1 cellular context compared by ENCODE assay signal in the genomic region with DNA sequence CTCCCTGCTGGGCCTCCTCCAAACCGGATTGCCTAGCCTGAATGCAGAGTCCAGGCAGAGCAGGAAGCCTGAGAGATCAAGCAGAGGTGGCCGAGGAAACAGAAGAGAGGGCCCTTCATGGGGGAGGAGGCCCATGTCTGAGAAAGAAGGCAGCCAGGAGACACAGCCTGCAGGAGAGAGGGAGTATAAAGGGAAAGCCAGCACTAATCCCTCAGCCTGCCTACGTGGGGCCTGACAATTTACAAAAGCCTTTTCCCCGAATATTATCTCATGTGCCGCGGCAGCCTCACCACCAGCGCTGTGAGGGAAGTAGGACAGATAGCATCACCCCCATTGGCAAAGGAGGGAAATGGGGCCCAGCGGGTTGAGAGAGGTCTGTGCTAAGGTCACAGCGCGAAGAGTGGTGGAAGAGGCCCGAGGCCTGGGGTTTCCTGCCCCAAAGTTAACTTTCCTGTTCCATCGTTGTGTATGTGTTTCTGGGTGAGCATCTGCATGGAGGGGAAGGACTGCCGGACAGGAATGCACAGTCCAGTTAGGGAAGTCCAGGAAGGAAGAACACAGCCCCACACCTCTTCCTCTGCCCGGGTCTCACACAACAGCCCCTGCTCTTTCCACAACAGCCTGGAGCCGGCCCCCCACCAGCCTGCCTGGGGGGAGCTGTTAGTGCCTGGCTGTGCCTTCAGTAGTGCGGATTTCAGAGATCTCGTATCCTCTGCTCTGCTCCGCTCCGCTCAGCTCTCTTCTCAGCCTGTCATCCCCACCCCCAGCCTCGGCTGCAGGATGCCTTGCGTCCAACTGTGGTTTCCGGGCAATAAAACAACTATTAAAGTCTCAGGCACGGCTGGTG.
TF ChIP-seq lines count a peak whose summit lies in the region.

No MANE protein-coding gene starts in this region.

TF ChIP-seq in K562, 482 proteins besides CTCF, POLR2A, EP300 and RAD21 (continued from another document and continues in another):
- TF ChIP-seq ZBTB2 (IDR thresholded peaks at IDR 0.05) (peak; percentile 52; the same call in 1 of the 2 replicates), ATF1 (CRISPR knock-in tag; IDR thresholded peaks at IDR 0.05) (no peak), ATF1 (tag; IDR thresholded peaks at IDR 0.05) (peak; percentile 54), ESRRA (IDR thresholded peaks at IDR 0.05; ENCODE audit: borderline replicate concordance, low read depth) (peak; percentile 49; the same call in 1 of the 2 replicates), DMBX1 (CRISPR knock-in tag; IDR thresholded peaks at IDR 0.05; ENCODE audit: borderline replicate concordance) (peak; percentile 66; the same call in 1 of the 2 replicates), GABPA (tag; conservative IDR thresholded peaks at IDR 0.05; ENCODE audit: low read depth) (0 out of 2 replicates have a peak, but pooled peaks have one; percentile 14), LCOR (CRISPR knock-in tag; IDR thresholded peaks at IDR 0.05) (0 out of 2 replicates have a peak, but pooled peaks have one; percentile 34), ZBTB33 (CRISPR knock-in tag; IDR thresholded peaks at IDR 0.05) (0 out of 2 replicates have a peak, but pooled peaks have one; percentile 10), RBM17 (IDR thresholded peaks at IDR 0.05; ENCODE audit: borderline replicate concordance, low read depth, low read length) (no peak), MXI1 (IDR thresholded peaks at IDR 0.05; ENCODE audit: low read depth, low read length) (no peak), TBP (optimal IDR thresholded peaks at IDR 0.05; ENCODE audit: low read depth, low read length) (peak; percentile 49), POLR2G (IDR thresholded peaks at IDR 0.05; ENCODE audit: low read depth, low read length) (0 out of 2 replicates have a peak, but pooled peaks have one; percentile 17), ZNF175 (CRISPR knock-in tag; IDR thresholded peaks at IDR 0.05; ENCODE audit: low read depth) (0 out of 2 replicates have a peak, but pooled peaks have one; percentile 38), TRIM24 (IDR thresholded peaks at IDR 0.05) (0 out of 4 replicates have a peak, but pooled peaks of 1 of the 2 experiments have one; percentile 15), ZNF511 (CRISPR knock-in tag; IDR thresholded peaks at IDR 0.05) (0 out of 2 replicates have a peak, but pooled peaks have one; percentile 31), TEAD4 (IDR thresholded peaks at IDR 0.05; ENCODE audit: low read length) (peak; percentile 26; the same call in 1 of the 2 replicates), TEAD4 (CRISPR knock-in tag; IDR thresholded peaks at IDR 0.05; ENCODE audit: borderline replicate concordance) (no peak), ZNF639 (CRISPR knock-in tag; conservative IDR thresholded peaks at IDR 0.05 in 1 of 2, IDR thresholded peaks at IDR 0.05 in 1 of 2) (0 out of 4 replicates have a peak, but pooled peaks of 1 of the 2 experiments have one; percentile 42)
- TF ChIP-seq, protein P1, sequence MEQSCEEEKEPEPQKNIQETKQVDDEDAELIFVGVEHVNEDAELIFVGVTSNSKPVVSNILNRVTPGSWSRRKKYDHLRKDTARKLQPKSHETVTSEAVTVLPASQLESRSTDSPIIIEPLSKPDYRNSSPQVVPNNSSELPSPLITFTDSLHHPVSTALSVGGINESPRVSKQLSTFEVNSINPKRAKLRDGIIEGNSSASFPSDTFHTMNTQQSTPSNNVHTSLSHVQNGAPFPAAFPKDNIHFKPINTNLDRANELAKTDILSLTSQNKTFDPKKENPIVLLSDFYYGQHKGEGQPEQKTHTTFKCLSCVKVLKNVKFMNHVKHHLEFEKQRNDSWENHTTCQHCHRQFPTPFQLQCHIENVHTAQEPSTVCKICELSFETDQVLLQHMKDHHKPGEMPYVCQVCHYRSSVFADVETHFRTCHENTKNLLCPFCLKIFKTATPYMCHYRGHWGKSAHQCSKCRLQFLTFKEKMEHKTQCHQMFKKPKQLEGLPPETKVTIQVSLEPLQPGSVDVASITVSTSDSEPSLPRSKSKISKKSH (CRISPR knock-in tag; IDR thresholded peaks at IDR 0.05), result no peak
- TF ChIP-seq, protein P2, sequence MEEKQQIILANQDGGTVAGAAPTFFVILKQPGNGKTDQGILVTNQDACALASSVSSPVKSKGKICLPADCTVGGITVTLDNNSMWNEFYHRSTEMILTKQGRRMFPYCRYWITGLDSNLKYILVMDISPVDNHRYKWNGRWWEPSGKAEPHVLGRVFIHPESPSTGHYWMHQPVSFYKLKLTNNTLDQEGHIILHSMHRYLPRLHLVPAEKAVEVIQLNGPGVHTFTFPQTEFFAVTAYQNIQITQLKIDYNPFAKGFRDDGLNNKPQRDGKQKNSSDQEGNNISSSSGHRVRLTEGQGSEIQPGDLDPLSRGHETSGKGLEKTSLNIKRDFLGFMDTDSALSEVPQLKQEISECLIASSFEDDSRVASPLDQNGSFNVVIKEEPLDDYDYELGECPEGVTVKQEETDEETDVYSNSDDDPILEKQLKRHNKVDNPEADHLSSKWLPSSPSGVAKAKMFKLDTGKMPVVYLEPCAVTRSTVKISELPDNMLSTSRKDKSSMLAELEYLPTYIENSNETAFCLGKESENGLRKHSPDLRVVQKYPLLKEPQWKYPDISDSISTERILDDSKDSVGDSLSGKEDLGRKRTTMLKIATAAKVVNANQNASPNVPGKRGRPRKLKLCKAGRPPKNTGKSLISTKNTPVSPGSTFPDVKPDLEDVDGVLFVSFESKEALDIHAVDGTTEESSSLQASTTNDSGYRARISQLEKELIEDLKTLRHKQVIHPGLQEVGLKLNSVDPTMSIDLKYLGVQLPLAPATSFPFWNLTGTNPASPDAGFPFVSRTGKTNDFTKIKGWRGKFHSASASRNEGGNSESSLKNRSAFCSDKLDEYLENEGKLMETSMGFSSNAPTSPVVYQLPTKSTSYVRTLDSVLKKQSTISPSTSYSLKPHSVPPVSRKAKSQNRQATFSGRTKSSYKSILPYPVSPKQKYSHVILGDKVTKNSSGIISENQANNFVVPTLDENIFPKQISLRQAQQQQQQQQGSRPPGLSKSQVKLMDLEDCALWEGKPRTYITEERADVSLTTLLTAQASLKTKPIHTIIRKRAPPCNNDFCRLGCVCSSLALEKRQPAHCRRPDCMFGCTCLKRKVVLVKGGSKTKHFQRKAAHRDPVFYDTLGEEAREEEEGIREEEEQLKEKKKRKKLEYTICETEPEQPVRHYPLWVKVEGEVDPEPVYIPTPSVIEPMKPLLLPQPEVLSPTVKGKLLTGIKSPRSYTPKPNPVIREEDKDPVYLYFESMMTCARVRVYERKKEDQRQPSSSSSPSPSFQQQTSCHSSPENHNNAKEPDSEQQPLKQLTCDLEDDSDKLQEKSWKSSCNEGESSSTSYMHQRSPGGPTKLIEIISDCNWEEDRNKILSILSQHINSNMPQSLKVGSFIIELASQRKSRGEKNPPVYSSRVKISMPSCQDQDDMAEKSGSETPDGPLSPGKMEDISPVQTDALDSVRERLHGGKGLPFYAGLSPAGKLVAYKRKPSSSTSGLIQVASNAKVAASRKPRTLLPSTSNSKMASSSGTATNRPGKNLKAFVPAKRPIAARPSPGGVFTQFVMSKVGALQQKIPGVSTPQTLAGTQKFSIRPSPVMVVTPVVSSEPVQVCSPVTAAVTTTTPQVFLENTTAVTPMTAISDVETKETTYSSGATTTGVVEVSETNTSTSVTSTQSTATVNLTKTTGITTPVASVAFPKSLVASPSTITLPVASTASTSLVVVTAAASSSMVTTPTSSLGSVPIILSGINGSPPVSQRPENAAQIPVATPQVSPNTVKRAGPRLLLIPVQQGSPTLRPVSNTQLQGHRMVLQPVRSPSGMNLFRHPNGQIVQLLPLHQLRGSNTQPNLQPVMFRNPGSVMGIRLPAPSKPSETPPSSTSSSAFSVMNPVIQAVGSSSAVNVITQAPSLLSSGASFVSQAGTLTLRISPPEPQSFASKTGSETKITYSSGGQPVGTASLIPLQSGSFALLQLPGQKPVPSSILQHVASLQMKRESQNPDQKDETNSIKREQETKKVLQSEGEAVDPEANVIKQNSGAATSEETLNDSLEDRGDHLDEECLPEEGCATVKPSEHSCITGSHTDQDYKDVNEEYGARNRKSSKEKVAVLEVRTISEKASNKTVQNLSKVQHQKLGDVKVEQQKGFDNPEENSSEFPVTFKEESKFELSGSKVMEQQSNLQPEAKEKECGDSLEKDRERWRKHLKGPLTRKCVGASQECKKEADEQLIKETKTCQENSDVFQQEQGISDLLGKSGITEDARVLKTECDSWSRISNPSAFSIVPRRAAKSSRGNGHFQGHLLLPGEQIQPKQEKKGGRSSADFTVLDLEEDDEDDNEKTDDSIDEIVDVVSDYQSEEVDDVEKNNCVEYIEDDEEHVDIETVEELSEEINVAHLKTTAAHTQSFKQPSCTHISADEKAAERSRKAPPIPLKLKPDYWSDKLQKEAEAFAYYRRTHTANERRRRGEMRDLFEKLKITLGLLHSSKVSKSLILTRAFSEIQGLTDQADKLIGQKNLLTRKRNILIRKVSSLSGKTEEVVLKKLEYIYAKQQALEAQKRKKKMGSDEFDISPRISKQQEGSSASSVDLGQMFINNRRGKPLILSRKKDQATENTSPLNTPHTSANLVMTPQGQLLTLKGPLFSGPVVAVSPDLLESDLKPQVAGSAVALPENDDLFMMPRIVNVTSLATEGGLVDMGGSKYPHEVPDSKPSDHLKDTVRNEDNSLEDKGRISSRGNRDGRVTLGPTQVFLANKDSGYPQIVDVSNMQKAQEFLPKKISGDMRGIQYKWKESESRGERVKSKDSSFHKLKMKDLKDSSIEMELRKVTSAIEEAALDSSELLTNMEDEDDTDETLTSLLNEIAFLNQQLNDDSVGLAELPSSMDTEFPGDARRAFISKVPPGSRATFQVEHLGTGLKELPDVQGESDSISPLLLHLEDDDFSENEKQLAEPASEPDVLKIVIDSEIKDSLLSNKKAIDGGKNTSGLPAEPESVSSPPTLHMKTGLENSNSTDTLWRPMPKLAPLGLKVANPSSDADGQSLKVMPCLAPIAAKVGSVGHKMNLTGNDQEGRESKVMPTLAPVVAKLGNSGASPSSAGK (IDR thresholded peaks at IDR 0.05), result peak; percentile 84
- TF ChIP-seq, protein P3, sequence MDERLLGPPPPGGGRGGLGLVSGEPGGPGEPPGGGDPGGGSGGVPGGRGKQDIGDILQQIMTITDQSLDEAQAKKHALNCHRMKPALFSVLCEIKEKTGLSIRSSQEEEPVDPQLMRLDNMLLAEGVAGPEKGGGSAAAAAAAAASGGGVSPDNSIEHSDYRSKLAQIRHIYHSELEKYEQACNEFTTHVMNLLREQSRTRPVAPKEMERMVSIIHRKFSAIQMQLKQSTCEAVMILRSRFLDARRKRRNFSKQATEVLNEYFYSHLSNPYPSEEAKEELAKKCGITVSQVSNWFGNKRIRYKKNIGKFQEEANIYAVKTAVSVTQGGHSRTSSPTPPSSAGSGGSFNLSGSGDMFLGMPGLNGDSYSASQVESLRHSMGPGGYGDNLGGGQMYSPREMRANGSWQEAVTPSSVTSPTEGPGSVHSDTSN (CRISPR knock-in tag; IDR thresholded peaks at IDR 0.05; ENCODE audit: low read depth), result no peak
- TF ChIP-seq, protein P3 (tag; conservative IDR thresholded peaks at IDR 0.05; ENCODE audit: low read depth), result no peak
